In the genomic region with DNA sequence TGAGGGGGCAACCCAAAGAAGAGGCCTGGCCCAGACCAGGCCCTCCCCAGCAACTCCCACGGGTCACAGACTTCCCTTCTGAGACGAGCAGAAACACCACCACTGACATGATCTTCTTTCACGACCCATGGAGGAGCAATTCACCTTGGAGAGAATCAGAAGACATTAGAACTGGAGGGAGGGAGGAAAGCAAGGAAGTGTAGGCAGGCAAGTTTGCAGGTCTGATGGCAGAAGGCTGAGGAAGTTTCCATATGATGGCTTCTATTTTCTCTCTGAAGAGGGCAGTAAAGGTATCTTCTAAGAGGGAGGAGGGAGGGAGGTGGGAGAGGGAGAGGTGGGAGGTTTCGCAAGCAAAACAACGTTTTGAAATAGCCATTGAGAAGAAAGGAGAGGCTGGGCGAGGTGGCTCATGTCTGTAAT, we compare ENCODE assay signal across 14 cellular contexts. TPM values are rescaled to one million over a fixed set of nuclear protein-coding genes. Genes with fewer than 3 reads are reported as not detected.
DNase-seq lines count a peak whose midpoint lies in the region; ATAC-seq and TF ChIP-seq lines count a peak whose summit lies in the region.
"Had no signal": no experiment of that assay in that cellular context is flagged by ENCODE, and none has a peak within 500 bp of the region (broad histone marks: within the 10 kb centered on the region; RNA-seq: fewer than 3 reads in every experiment).

No MANE protein-coding gene starts in this region.

- H3K27me3 Mint-ChIP-seq in activated B cell treated with CpG ODN at 0.5 μM for 24 hours, result peaks cover 37% of the 10 kb centered on the region
- peaks cover 6 to 11% (median 10%) of the 10 kb centered on the region in 3 donors for H3K27me3 Mint-ChIP-seq in immature natural killer cell (ENCODE audit: low read depth in 3 of 3)

- H3K9me3 ChIP-seq in right atrium auricular region, result no peaks in the 10 kb centered on the region
- H3K9me3 ChIP-seq in heart left ventricle, result no peaks in the 10 kb centered on the region
- H3K9me3 ChIP-seq in body of pancreas, result no peaks in the 10 kb centered on the region
- H3K9me3 ChIP-seq: BE2C, testis had no signal

- TF ChIP-seq CTCF in right atrium auricular region (IDR thresholded peaks at IDR 0.05), result no peak
- no peak for TF ChIP-seq CTCF in heart left ventricle (IDR thresholded peaks at IDR 0.05)
- no peak for TF ChIP-seq CTCF in activated B cell treated with CpG ODN at 0.5 μM for 24 hours (IDR thresholded peaks at IDR 0.05)
- TF ChIP-seq CTCF in body of pancreas (IDR thresholded peaks at IDR 0.05), result no peak

- DNase-seq in right atrium auricular region (ENCODE audit: low spot score), result no peak
- DNase-seq in heart left ventricle, result no peak
- no peak for DNase-seq in activated B cell treated with CpG ODN at 0.5 μM for 24 hours
- no peak for DNase-seq in immature natural killer cell
- no peak for DNase-seq in body of pancreas
- DNase-seq in NCI-H187 (lab: John Stamatoyannopoulos, UW), result no peak
- DNase-seq: NCI-H524 treated with DMSO at 0.1 percent for 48 hours; stimulated activated CD4-positive, alpha-beta T cell treated with anti-CD3 and anti-CD28 coated beads, Interleukin-4, amount 100 ng/mL, for 1 hour; testis had no signal

- H3K4me3 ChIP-seq in right atrium auricular region, result no peak overlapping the region
- no peak overlapping the region for H3K4me3 ChIP-seq in heart left ventricle
- no peak overlapping the region for H3K4me3 ChIP-seq in body of pancreas
- H3K4me3 ChIP-seq: testis had no signal

- peaks cover 6% of the 10 kb centered on the region for H3K9me3 Mint-ChIP-seq in activated B cell treated with CpG ODN at 0.5 μM for 24 hours
- peaks cover 0 to 2% (median 0%) of the 10 kb centered on the region in 6 donors for H3K9me3 Mint-ChIP-seq in immature natural killer cell

- H3K4me1 ChIP-seq in right atrium auricular region (peaks cover 0 to 40% of the 10 kb centered on the region in 2 donors), heart left ventricle (peaks cover 0 to 35% (median 10%) of the 10 kb centered on the region in 12 donors), body of pancreas (peaks cover 11% of the 10 kb centered on the region)

- H3K27me3 ChIP-seq in right atrium auricular region, result no peaks in the 10 kb centered on the region
- H3K27me3 ChIP-seq in heart left ventricle, result peaks cover 0 to 34% (median 9%) of the 10 kb centered on the region in 9 donors
- no peaks in the 10 kb centered on the region for H3K27me3 ChIP-seq in body of pancreas
- H3K27me3 ChIP-seq: BE2C, testis had no signal

- H3K4me1 Mint-ChIP-seq in activated B cell treated with CpG ODN at 0.5 μM for 24 hours (peaks cover 17% of the 10 kb centered on the region), immature natural killer cell (peaks cover 47 to 55% of the 10 kb centered on the region in 2 donors)

- H3K36me3 ChIP-seq in right atrium auricular region (no peaks in the 10 kb centered on the region), heart left ventricle (no peaks in the 10 kb centered on the region), body of pancreas (replicated peaks in 1 of 2; ENCODE audit: insufficient read depth in 1 of 2, low read depth in 2 of 2) (no peaks in the 10 kb centered on the region)
- H3K36me3 ChIP-seq: BE2C had no signal

- ATAC-seq in heart left ventricle (no peak), activated B cell treated with CpG ODN at 0.5 μM for 24 hours (ENCODE audit: low read depth) (no peak), body of pancreas (no peak), HG03196 (IDR thresholded peaks at IDR 0.05; ENCODE audit: unreplicated experiment) (no peak)

- no peak for TF ChIP-seq POLR2A in heart left ventricle (IDR thresholded peaks at IDR 0.05)
- no peak for TF ChIP-seq POLR2A in body of pancreas (IDR thresholded peaks at IDR 0.05)

- H3K27ac Mint-ChIP-seq in activated B cell treated with CpG ODN at 0.5 μM for 24 hours (peak overlapping the region; percentile 10), immature natural killer cell (peak overlapping the region in 5 of 6 donors; percentile 83 to 93 (median 89))

- CTCF ChIA-PET in activated B cell treated with CpG ODN at 0.5 μM for 24 hours (lab: Charles Lee), result no interaction called here

- 55 to 65% (median 59%) methylated on average over 6 of the region's 6 CpGs for WGBS in heart left ventricle, 4 donors
- WGBS in body of pancreas, 2 donors, result 55 to 58% methylated on average over 6 of the region's 6 CpGs

- intact Hi-C loops in heart left ventricle (cut with DNase I) (no loop called here), activated B cell treated with CpG ODN at 0.5 μM for 24 hours (cut with micrococcal nuclease) (loop anchor here (2.0 kb wide), 1 partner anchor 14 kb away; no protein-coding TSS in a partner anchor), body of pancreas (cut with DNase I) (no loop called here)

- POLR2A ChIA-PET in activated B cell treated with CpG ODN at 0.5 μM for 24 hours (lab: Charles Lee), result no interaction called here

- H3K27ac ChIP-seq in right atrium auricular region (peak overlapping the region; percentile 26 to 32), heart left ventricle (peak overlapping the region in 1 of 12 donors; percentile 92), temporal lobe (ENCODE audit: low read depth, low read length) (peak overlapping the region; percentile 63), body of pancreas (no peak overlapping the region)
- H3K27ac ChIP-seq: testis had no signal

- H3K36me3 Mint-ChIP-seq in activated B cell treated with CpG ODN at 0.5 μM for 24 hours (ENCODE audit: low read depth), result no peaks in the 10 kb centered on the region
- H3K36me3 Mint-ChIP-seq in immature natural killer cell, result peaks cover 0 to 4% (median 4%) of the 10 kb centered on the region in 3 donors

- H3K4me3 Mint-ChIP-seq in activated B cell treated with CpG ODN at 0.5 μM for 24 hours (peak overlapping the region; percentile 2), immature natural killer cell (peak overlapping the region; percentile 76 to 92 (median 78))

RNA-seq across cellular contexts. Expression of a gene that starts 1.4 kb away (rescaled TPM):
- total RNA-seq in right atrium auricular region (1 to 10 TPM; 2.7 to 7.3 TPM), heart left ventricle (1 to 10 TPM in 6 of 9 donors, under 1 TPM in 3; 0.68 to 2.6 (median 1.2) TPM), activated B cell treated with CpG ODN at 0.5 μM for 24 hours (0.04 and 0.05 TPM in 2 replicates), temporal lobe (3.7 TPM), body of pancreas (1 to 10 TPM in 1 of 2 donors, under 1 TPM in 1; under 0.01 to 1.0 TPM)
- polyA plus RNA-seq in heart left ventricle (under 1 TPM; 0.14 to 0.53 TPM), immature natural killer cell (1 to 10 TPM; 1.6 to 2.6 (median 1.7) TPM)
- total RNA-seq: osteocyte had no signal

RNA-seq across cellular contexts. Expression of a gene that starts 1.8 kb away (rescaled TPM):
- total RNA-seq in right atrium auricular region (not detected), heart left ventricle (under 1 TPM in 1 of 9 donors, not detected in 8; 0.16 TPM), activated B cell treated with CpG ODN at 0.5 μM for 24 hours (not detected in 2 replicates), temporal lobe (not detected), body of pancreas (not detected)
- polyA plus RNA-seq in heart left ventricle (not detected), immature natural killer cell (not detected)
- total RNA-seq: osteocyte, SK-MEL-5 had no signal

RNA-seq across cellular contexts. Expression of a gene that starts 45.4 kb away (rescaled TPM):
- total RNA-seq in right atrium auricular region (not detected), heart left ventricle (not detected), activated B cell treated with CpG ODN at 0.5 μM for 24 hours (not detected in 2 replicates), temporal lobe (not detected), body of pancreas (not detected)
- polyA plus RNA-seq in heart left ventricle (not detected), immature natural killer cell (not detected)
- total RNA-seq: osteocyte, SK-MEL-5, testis had no signal

Comparison
In these comparisons a context has a peak if more than half of its experiments do, and no peak if none do; other contexts are left out.
1. H3K27ac ChIP-seq: peak in right atrium auricular region (2 of 2) and temporal lobe (single experiment); none in body of pancreas (0 of 4).